Comparison of ENCODE assay signal across 18 cellular contexts in genomic region chr6:122028933-122029332, GRCh38.
"Had no signal": no experiment of that assay in that cellular context is flagged by ENCODE, and none has a peak within 500 bp of the region (broad histone marks: within the 10 kb centered on the region; RNA-seq: fewer than 3 reads in every experiment).

No MANE protein-coding gene starts in this region.

- H3K9me3 Mint-ChIP-seq: activated naive CD4-positive, alpha-beta T cell treated with anti-CD3 and anti-CD28 coated beads, Interleukin-2, amount 50 U/mL, for 72 hours; activated T-helper 1 cell treated with anti-CD3 and anti-CD28 coated beads, Interleukin-12 subunit alpha, Interleukin-12 subunit beta, Interleukin-2, Interleukin-4 antibody, amounts not matched to agents 30 ng/mL and 10 ng/mL and 1 ng/mL, durations not matched to agents 14 hours and 24 hours and 36 hours; neural crest cell had no signal

- H3K36me3 ChIP-seq: adrenal gland, cardiac muscle cell, left lung, thyroid gland, WERI-Rb-1 had no signal

- H3K27me3 ChIP-seq: adrenal gland, cardiac muscle cell, left lung, thyroid gland had no signal

- H3K27ac Mint-ChIP-seq: activated CD4-positive, alpha-beta T cell treated with anti-CD3 and anti-CD28 coated beads for 36 hours; activated naive CD4-positive, alpha-beta T cell treated with anti-CD3 and anti-CD28 coated beads, Interleukin-2, amount 50 U/mL, for 72 hours; activated T-helper 1 cell treated with anti-CD3 and anti-CD28 coated beads, Interleukin-12 subunit alpha, Interleukin-12 subunit beta, Interleukin-2, Interleukin-4 antibody, amounts not matched to agents 30 ng/mL and 10 ng/mL and 1 ng/mL, durations not matched to agents 14 hours and 24 hours and 36 hours; progenitor cell of endocrine pancreas had no signal

- H3K4me1 ChIP-seq: adrenal gland, left lung had no signal

- H3K36me3 Mint-ChIP-seq: activated naive CD4-positive, alpha-beta T cell treated with anti-CD3 and anti-CD28 coated beads, Interleukin-2, amount 50 U/mL, for 72 hours had no signal

- H3K27me3 Mint-ChIP-seq: progenitor cell of endocrine pancreas had no signal

- ATAC-seq: activated CD4-positive, alpha-beta T cell treated with anti-CD3 and anti-CD28 coated beads for 36 hours; activated naive CD4-positive, alpha-beta T cell treated with anti-CD3 and anti-CD28 coated beads, Interleukin-2, amount 50 U/mL, for 72 hours; left lung had no signal

- H3K4me1 Mint-ChIP-seq: activated CD4-positive, alpha-beta T cell treated with anti-CD3 and anti-CD28 coated beads for 36 hours; neural crest cell had no signal

- DNase-seq: activated CD4-positive, alpha-beta T cell treated with anti-CD3 and anti-CD28 coated beads for 36 hours; activated CD4-positive, alpha-beta T cell treated with anti-CD3 and anti-CD28 coated beads, Interleukin-2, amount 50 U/mL, for 48 hours; activated gamma-delta T cell treated with Interleukin-2 at 50 U/mL for 16 hours; adrenal gland; dermis blood vessel endothelial cell; effector memory CD4-positive, alpha-beta T cell; foreskin fibroblast; hypothalamus; left lung; stimulated activated CD4-positive, alpha-beta T cell treated with anti-CD3 and anti-CD28 coated beads, Interleukin-2, amount 100 ng/mL, for 24 hours; stimulated activated naive CD4-positive, alpha-beta T cell treated with Interleukin-2 at 50 U/mL for 16 hours; thyroid gland; WERI-Rb-1 had no signal

- H3K27ac ChIP-seq: adrenal gland, cardiac muscle cell, left lung, thyroid gland, WERI-Rb-1 had no signal

- H3K9me3 ChIP-seq: adrenal gland, left lung, thyroid gland had no signal

- H3K4me3 ChIP-seq: adrenal gland, cardiac muscle cell, left lung, thyroid gland had no signal

- H3K4me3 Mint-ChIP-seq: activated CD4-positive, alpha-beta T cell treated with anti-CD3 and anti-CD28 coated beads for 36 hours; activated T-helper 1 cell treated with anti-CD3 and anti-CD28 coated beads, Interleukin-12 subunit alpha, Interleukin-12 subunit beta, Interleukin-2, Interleukin-4 antibody, amounts not matched to agents 30 ng/mL and 10 ng/mL and 1 ng/mL, durations not matched to agents 14 hours and 24 hours and 36 hours; neural crest cell had no signal
